1 cellular context compared by ENCODE assay signal in genomic region chr6:26550250-26550993, GRCh38.
A peak's percentile ranks its signal among the peaks of the same experiment; 100 is the strongest.
TF ChIP-seq lines count a peak whose summit lies in the region.

No MANE protein-coding gene starts in this region.

TF ChIP-seq in HepG2, 621 proteins besides CTCF, POLR2A, EP300 and RAD21 (continues in another document):
- TF ChIP-seq AGO2 (optimal IDR thresholded peaks at IDR 0.05; ENCODE audit: low read depth, low read length) (peak; percentile 37), POGK (CRISPR knock-in tag; conservative IDR thresholded peaks at IDR 0.05) (no peak), ZFP82 (CRISPR knock-in tag; IDR thresholded peaks at IDR 0.05; ENCODE audit: borderline replicate concordance) (no peak), DDIT3 (CRISPR knock-in tag; IDR thresholded peaks at IDR 0.05) (no peak), FIP1L1 (IDR thresholded peaks at IDR 0.05; ENCODE audit: borderline replicate concordance, insufficient read depth, low read depth, low read length) (no peak), HES4 (CRISPR knock-in tag; IDR thresholded peaks at IDR 0.05; ENCODE audit: borderline replicate concordance) (no peak), ZFP91 (CRISPR knock-in tag; IDR thresholded peaks at IDR 0.05; ENCODE audit: borderline replicate concordance) (peak; percentile 85; the same call in 1 of the 2 replicates), ZNF678 (CRISPR knock-in tag; IDR thresholded peaks at IDR 0.05) (no peak), NRL (CRISPR knock-in tag; IDR thresholded peaks at IDR 0.05; ENCODE audit: borderline replicate concordance) (peak; percentile 78; the same call in 1 of the 2 replicates), ZNF652 (CRISPR knock-in tag; IDR thresholded peaks at IDR 0.05; ENCODE audit: borderline replicate concordance, low read depth) (no peak), NONO (IDR thresholded peaks at IDR 0.05) (no peak), NONO (CRISPR knock-in tag; conservative IDR thresholded peaks at IDR 0.05) (peak; percentile 41; the same call in 1 of the 2 replicates), CREB1 (IDR thresholded peaks at IDR 0.05) (no peak), CREB1 (CRISPR knock-in tag; IDR thresholded peaks at IDR 0.05) (peak; percentile 56; the same call in 1 of the 2 replicates), GMEB2 (CRISPR knock-in tag; IDR thresholded peaks at IDR 0.05; ENCODE audit: low read depth) (no peak), SIN3B (IDR thresholded peaks at IDR 0.05; ENCODE audit: low read length) (no peak), DPF2 (CRISPR knock-in tag; IDR thresholded peaks at IDR 0.05; ENCODE audit: borderline replicate concordance, low read depth) (no peak), HIVEP1 (CRISPR knock-in tag; IDR thresholded peaks at IDR 0.05) (peak; percentile 36; the same call in 1 of the 2 replicates), ZNF34 (CRISPR knock-in tag; IDR thresholded peaks at IDR 0.05; ENCODE audit: borderline replicate concordance) (0 out of 2 replicates have a peak, but pooled peaks have one; percentile 81), ZNF33A (CRISPR knock-in tag; IDR thresholded peaks at IDR 0.05; ENCODE audit: borderline replicate concordance) (no peak), MBNL3 (CRISPR knock-in tag; conservative IDR thresholded peaks at IDR 0.05) (0 out of 2 replicates have a peak, but pooled peaks have one; percentile 53), MEF2D (CRISPR knock-in tag; IDR thresholded peaks at IDR 0.05) (peak; percentile 70; the same call in 1 of the 2 replicates), ZNF18 (CRISPR knock-in tag; IDR thresholded peaks at IDR 0.05; ENCODE audit: insufficient replicate concordance) (peak; percentile 6), ZNF354B (CRISPR knock-in tag; IDR thresholded peaks at IDR 0.05) (no peak), FOSL2 (CRISPR knock-in tag; IDR thresholded peaks at IDR 0.05) (peak; percentile 46), ETS1 (CRISPR knock-in tag; IDR thresholded peaks at IDR 0.05) (no peak), ZKSCAN1 (IDR thresholded peaks at IDR 0.05; ENCODE audit: low read length) (no peak), ELF4 (CRISPR knock-in tag; IDR thresholded peaks at IDR 0.05; ENCODE audit: borderline replicate concordance) (peak; percentile 60; the same call in 1 of the 2 replicates), POLR2G (IDR thresholded peaks at IDR 0.05; ENCODE audit: low read depth, low read length) (peak; percentile 70), CAMTA2 (CRISPR knock-in tag; IDR thresholded peaks at IDR 0.05; ENCODE audit: borderline replicate concordance) (no peak), HNF4A (CRISPR knock-in tag; IDR thresholded peaks at IDR 0.05) (peak; percentile 62), ARNTL (CRISPR knock-in tag; IDR thresholded peaks at IDR 0.05) (no peak), SIN3A (IDR thresholded peaks at IDR 0.05; ENCODE audit: borderline replicate concordance, low read depth, low read length) (peak; percentile 36; the same call in 1 of the 2 replicates), ZBTB3 (CRISPR knock-in tag; IDR thresholded peaks at IDR 0.05; ENCODE audit: borderline replicate concordance, low read depth) (no peak), GLMP (CRISPR knock-in tag; IDR thresholded peaks at IDR 0.05; ENCODE audit: borderline replicate concordance) (no peak), ZFYVE20 (CRISPR knock-in tag; IDR thresholded peaks at IDR 0.05; ENCODE audit: borderline replicate concordance, low read depth) (no peak), ZNF276 (CRISPR knock-in tag; IDR thresholded peaks at IDR 0.05; ENCODE audit: low read depth) (no peak), FOXM1 (CRISPR knock-in tag; IDR thresholded peaks at IDR 0.05) (no peak), MEIS2 (CRISPR knock-in tag; IDR thresholded peaks at IDR 0.05) (0 out of 2 replicates have a peak, but pooled peaks have one; percentile 20), NFATC3 (CRISPR knock-in tag; IDR thresholded peaks at IDR 0.05) (no peak), ZBTB25 (CRISPR knock-in tag; IDR thresholded peaks at IDR 0.05) (peak; percentile 96), SNAPC5 (CRISPR knock-in tag; IDR thresholded peaks at IDR 0.05; ENCODE audit: borderline replicate concordance) (peak; percentile 78; the same call in 1 of the 2 replicates), ATF5 (CRISPR knock-in tag; IDR thresholded peaks at IDR 0.05; ENCODE audit: low read depth) (no peak), MLLT10 (CRISPR knock-in tag; IDR thresholded peaks at IDR 0.05) (no peak), USF2 (IDR thresholded peaks at IDR 0.05; ENCODE audit: low read depth, low read length) (no peak), USF2 (CRISPR knock-in tag; IDR thresholded peaks at IDR 0.05; ENCODE audit: borderline replicate concordance) (no peak), NR3C1 (CRISPR knock-in tag; IDR thresholded peaks at IDR 0.05) (no peak), CENPX (CRISPR knock-in tag; IDR thresholded peaks at IDR 0.05) (no peak), ZNF333 (CRISPR knock-in tag; IDR thresholded peaks at IDR 0.05; ENCODE audit: borderline replicate concordance) (no peak), ZC3H13 (CRISPR knock-in tag; IDR thresholded peaks at IDR 0.05) (no peak), BCL6 (CRISPR knock-in tag; IDR thresholded peaks at IDR 0.05) (peak; percentile 72; the same call in 1 of the 2 replicates), ZFP41 (CRISPR knock-in tag; IDR thresholded peaks at IDR 0.05; ENCODE audit: borderline replicate concordance) (no peak), MYC (CRISPR knock-in tag; IDR thresholded peaks at IDR 0.05; ENCODE audit: borderline replicate concordance) (peak; percentile 53; the same call in 1 of the 2 replicates), ZMYM4 (CRISPR knock-in tag; IDR thresholded peaks at IDR 0.05) (peak; percentile 84)
